ENCODE assay signal across 9 cellular contexts in genomic region chr20:43751167-43752050, GRCh38.
DNase-seq lines count a peak whose midpoint lies in the region; ATAC-seq and TF ChIP-seq lines count a peak whose summit lies in the region.
"Had no signal": no experiment of that assay in that cellular context is flagged by ENCODE, and none has a peak within 500 bp of the region (broad histone marks: within the 10 kb centered on the region; RNA-seq: fewer than 3 reads in every experiment).

No MANE protein-coding gene starts in this region.

- no peak for TF ChIP-seq CTCF in astrocyte of the cerebellum (IDR thresholded peaks at IDR 0.05; ENCODE audit: low read depth, low read length, missing control alignments)

- peak; percentile 83 for ATAC-seq in HG02798 (IDR thresholded peaks at IDR 0.05; ENCODE audit: poor library complexity, unreplicated experiment)
- ATAC-seq: A549 had no signal

- in situ Hi-C loops in astrocyte of the cerebellum (cut with HindIII; ENCODE audit: low sequenced_read_pairs), result loop anchor here (25.0 kb wide), 1 partner anchor 336 kb away; no protein-coding TSS in a partner anchor

- DNase-seq in NCI-H2171 treated with DMSO at 0.1 percent for 48 hours (lab: John Stamatoyannopoulos, UW) (peak; percentile 54), NCI-H2171 (lab: John Stamatoyannopoulos, UW) (no peak), NOMO-1 treated with DMSO at 0.1 percent for 48 hours (lab: John Stamatoyannopoulos, UW; ENCODE audit: unreplicated experiment) (peak; percentile 77), astrocyte of the cerebellum (ENCODE audit: low read depth) (peak; percentile 77), activated gamma-delta T cell (lab: John Stamatoyannopoulos, UW) (no peak), KG1 (lab: John Stamatoyannopoulos, UW) (no peak)
- DNase-seq in stimulated activated CD4-positive, alpha-beta T cell treated with anti-CD3 and anti-CD28 coated beads, Interleukin-4, amount 100 ng/mL, for 4 hours, result peak; percentile 29 to 43

- H3K4me3 ChIP-seq in astrocyte of the cerebellum (ENCODE audit: low read depth, low read length), result no peak overlapping the region
- H3K4me3 ChIP-seq: A549 had no signal

Comparison
In these comparisons a context has a peak if more than half of its experiments do, and no peak if none do; other contexts are left out.
1. DNase-seq: peak in NCI-H2171 treated with DMSO at 0.1 percent for 48 hours (single experiment), NOMO-1 treated with DMSO at 0.1 percent for 48 hours (single experiment), astrocyte of the cerebellum (single experiment) and stimulated activated CD4-positive, alpha-beta T cell treated with anti-CD3 and anti-CD28 coated beads, Interleukin-4, amount 100 ng/mL, for 4 hours (2 of 2); none in NCI-H2171 (single experiment), activated gamma-delta T cell (single experiment) and KG1 (single experiment).